ENCODE assay signal across 20 cellular contexts in genomic region chr4:26433556-26433955, GRCh38. TPM values are rescaled to one million over a fixed set of nuclear protein-coding genes. Genes with fewer than 3 reads are reported as not detected.
DNase-seq lines count a peak whose midpoint lies in the region; ATAC-seq, FAIRE-seq and TF ChIP-seq lines count a peak whose summit lies in the region.
"Had no signal": no experiment of that assay in that cellular context is flagged by ENCODE, and none has a peak within 500 bp of the region (broad histone marks: within the 10 kb centered on the region; RNA-seq: fewer than 3 reads in every experiment).

No MANE protein-coding gene starts in this region.

- H3K27me3 ChIP-seq in bronchial epithelial cell (ENCODE audit: control insufficient read depth, insufficient read depth, low read length): no peaks in the 10 kb centered on the region
- no peaks in the 10 kb centered on the region for H3K27me3 ChIP-seq in mesenchymal stem cell (ENCODE audit: control insufficient read depth in 1 of 2, insufficient read depth in 1 of 2, low read length in 2 of 2)
- H3K27me3 ChIP-seq in smooth muscle cell (ENCODE audit: low read depth): no peaks in the 10 kb centered on the region
- H3K27me3 ChIP-seq: BLaER1, MG63, Peyer's patch had no signal

- H2BK12ac ChIP-seq in mesenchymal stem cell (ENCODE audit: low read length in 2 of 2): no peak overlapping the region

- no peak overlapping the region for H3K14ac ChIP-seq in mesenchymal stem cell (ENCODE audit: low read length in 2 of 2)

- H2BK120ac ChIP-seq in mesenchymal stem cell (ENCODE audit: low read depth, low read length): no peak overlapping the region

- DNase-seq in activated T-cell treated with anti-CD3 and anti-CD28 coated beads, Interleukin-2, amount 50 U/mL, for 24 hours: no peak
- DNase-seq in activated T-cell treated with anti-CD3 and anti-CD28 coated beads, Interleukin-2, amount 50 U/mL, for 48 hours: no peak
- DNase-seq in bronchial epithelial cell (ENCODE audit: low read depth) (peak; percentile 36), mesenchymal stem cell (no peak), smooth muscle cell (lab: John Stamatoyannopoulos, UW; ENCODE audit: unreplicated experiment) (no peak), Kasumi-1 (lab: John Stamatoyannopoulos, UW) (no peak), cerebellum (ENCODE audit: low spot score) (no peak)
- DNase-seq: 8988T; CD8-positive, alpha-beta memory T cell; DND-41; GF-D8; KBM-7; MG63; NCI-H1105; NCI-H1930; NCI-H510A; Peyer's patch had no signal

- no peaks in the 10 kb centered on the region for H3K27me3 Mint-ChIP-seq in activated T-cell treated with anti-CD3 and anti-CD28 coated beads, Interleukin-2, amount 50 U/mL, for 24 hours
- H3K27me3 Mint-ChIP-seq: CD8-positive, alpha-beta memory T cell had no signal

- no peaks in the 10 kb centered on the region for H3K4me1 Mint-ChIP-seq in activated T-cell treated with anti-CD3 and anti-CD28 coated beads, Interleukin-2, amount 50 U/mL, for 24 hours (ENCODE audit: low read depth)
- H3K4me1 Mint-ChIP-seq: CD8-positive, alpha-beta memory T cell had no signal

- H3K23ac ChIP-seq in mesenchymal stem cell (ENCODE audit: low read length in 2 of 2): no peak overlapping the region

- H3K9me3 ChIP-seq in mesenchymal stem cell (ENCODE audit: control insufficient read depth, low read length) (no peaks in the 10 kb centered on the region), smooth muscle cell (replicated peaks; ENCODE audit: low read depth) (no peaks in the 10 kb centered on the region)
- H3K9me3 ChIP-seq: BLaER1, MG63, Peyer's patch had no signal

- no peak overlapping the region for H2BK15ac ChIP-seq in mesenchymal stem cell (ENCODE audit: low read depth, poor library complexity, severe bottlenecking)

- H4K91ac ChIP-seq in mesenchymal stem cell (ENCODE audit: low read length): no peak overlapping the region

- no peak overlapping the region for H2AFZ ChIP-seq in mesenchymal stem cell (ENCODE audit: low read depth, low read length)
- no peak overlapping the region for H2AFZ ChIP-seq in smooth muscle cell (ENCODE audit: low read depth)
- H2AFZ ChIP-seq: GM23248 had no signal

- no peaks in the 10 kb centered on the region for H3F3A ChIP-seq in smooth muscle cell (ENCODE audit: low read depth)

- H3K4me2 ChIP-seq in mesenchymal stem cell (ENCODE audit: low read length, poor library complexity, severe bottlenecking) (no peak overlapping the region), smooth muscle cell (no peak overlapping the region)
- H3K4me2 ChIP-seq: BLaER1 had no signal

- H2BK5ac ChIP-seq in mesenchymal stem cell (ENCODE audit: low read depth, low read length, poor library complexity, severe bottlenecking): no peak overlapping the region

- no peak overlapping the region for H3K18ac ChIP-seq in mesenchymal stem cell (ENCODE audit: low read depth in 1 of 2, low read length in 2 of 2)

- H3K4ac ChIP-seq in mesenchymal stem cell (ENCODE audit: low read depth in 1 of 2, low read length in 2 of 2): no peak overlapping the region

- no peak for FAIRE-seq in bronchial epithelial cell (lab: Jason Lieb, UNC)

- no peak for TF ChIP-seq CTCF in bronchial epithelial cell (IDR thresholded peaks at IDR 0.05; ENCODE audit: insufficient read depth, low read length, severe bottlenecking)
- no peak for TF ChIP-seq CTCF in smooth muscle cell (IDR thresholded peaks at IDR 0.05; ENCODE audit: borderline replicate concordance, insufficient read depth, poor library complexity, severe bottlenecking)

- peak overlapping the region; percentile 4 for H3K27ac Mint-ChIP-seq in activated T-cell treated with anti-CD3 and anti-CD28 coated beads, Interleukin-2, amount 50 U/mL, for 24 hours

- H3K79me2 ChIP-seq in smooth muscle cell (ENCODE audit: low read depth): no peaks in the 10 kb centered on the region

- no peak overlapping the region for H2AK5ac ChIP-seq in mesenchymal stem cell (ENCODE audit: low read length, severe bottlenecking)

- H3K4me3 Mint-ChIP-seq in activated T-cell treated with anti-CD3 and anti-CD28 coated beads, Interleukin-2, amount 50 U/mL, for 24 hours: no peak overlapping the region
- H3K4me3 Mint-ChIP-seq: CD8-positive, alpha-beta memory T cell had no signal

- no peaks in the 10 kb centered on the region for H4K20me1 ChIP-seq in smooth muscle cell (ENCODE audit: low read depth)
- H4K20me1 ChIP-seq: BLaER1 had no signal

- H3K27ac ChIP-seq in mesenchymal stem cell (ENCODE audit: low read length, poor library complexity, severe bottlenecking) (no peak overlapping the region), smooth muscle cell (ENCODE audit: low read depth) (peak overlapping the region; percentile 22)
- H3K27ac ChIP-seq: BLaER1, GM23248, Peyer's patch had no signal

- no peak overlapping the region for H4K8ac ChIP-seq in mesenchymal stem cell (ENCODE audit: low read length)

- no peak overlapping the region for H3K4me3 ChIP-seq in bronchial epithelial cell (ENCODE audit: low read depth, low read length)
- no peak overlapping the region for H3K4me3 ChIP-seq in mesenchymal stem cell (ENCODE audit: insufficient read depth in 1 of 2, low read depth in 1 of 2, low read length in 2 of 2)
- H3K4me3 ChIP-seq in smooth muscle cell: no peak overlapping the region
- H3K4me3 ChIP-seq: BLaER1, GM23248, MG63, Peyer's patch had no signal

- H3K4me1 ChIP-seq in mesenchymal stem cell (ENCODE audit: control insufficient read depth, insufficient read depth, low read depth, low read length): no peaks in the 10 kb centered on the region
- no peaks in the 10 kb centered on the region for H3K4me1 ChIP-seq in smooth muscle cell (ENCODE audit: low read depth)
- H3K4me1 ChIP-seq: Peyer's patch had no signal

- no peak for ATAC-seq in GM21717 (IDR thresholded peaks at IDR 0.05; ENCODE audit: unreplicated experiment)

- peaks cover 98% of the 10 kb centered on the region for H3K36me3 Mint-ChIP-seq in activated T-cell treated with anti-CD3 and anti-CD28 coated beads, Interleukin-2, amount 50 U/mL, for 24 hours (ENCODE audit: low read depth)

- peaks cover 6% of the 10 kb centered on the region for H3K79me1 ChIP-seq in mesenchymal stem cell (replicated peaks; ENCODE audit: low read length, poor library complexity, severe bottlenecking)

- H3K36me3 ChIP-seq in bronchial epithelial cell (ENCODE audit: control insufficient read depth, insufficient read depth, low read length) (no peaks in the 10 kb centered on the region), mesenchymal stem cell (ENCODE audit: control insufficient read depth in 1 of 2, insufficient read depth in 2 of 2, low read depth in 1 of 2, low read length in 2 of 2) (peaks cover 12 to 99% of the 10 kb centered on the region in 2 experiments), smooth muscle cell (ENCODE audit: low read depth) (peaks cover 7% of the 10 kb centered on the region)

- no peaks in the 10 kb centered on the region for H3K9me3 Mint-ChIP-seq in activated T-cell treated with anti-CD3 and anti-CD28 coated beads, Interleukin-2, amount 50 U/mL, for 24 hours
- H3K9me3 Mint-ChIP-seq: CD8-positive, alpha-beta memory T cell had no signal

- no CpG with 5 or more reads among the region's 1 CpG for WGBS in mesenchymal stem cell
- WGBS in smooth muscle cell (ENCODE audit: low lambda C conversion rate): 100% methylated on average over 1 of the region's 1 CpG

- peak overlapping the region; percentile 70 for H3K9ac ChIP-seq in mesenchymal stem cell (ENCODE audit: low read length)
- H3K9ac ChIP-seq in smooth muscle cell (ENCODE audit: low read depth): no peak overlapping the region
- H3K9ac ChIP-seq: BLaER1, GM23248 had no signal

RNA-seq across cellular contexts. Expression of gene CCKAR, which starts 56.7 kb away (rescaled TPM):
- total RNA-seq in bronchial epithelial cell: not detected in 2 replicates
- polyA plus RNA-seq in mesenchymal stem cell (2013, experiment 1 of 2): not detected
- not detected for polyA plus RNA-seq in mesenchymal stem cell (2013, experiment 2 of 2)
- 0.18 and 0.27 TPM in 2 replicates for total RNA-seq in smooth muscle cell
- polyA plus RNA-seq in smooth muscle cell: 0.13 and 0.32 TPM in 2 replicates
- total RNA-seq in cerebellum: not detected
- total RNA-seq: CD8-positive, alpha-beta memory T cell; GM23248; Peyer's patch had no signal
- polyA plus RNA-seq: CD8-positive, alpha-beta memory T cell; GM23248 had no signal
